Comparison of ENCODE assay signal across 27 cellular contexts in the genomic region with DNA sequence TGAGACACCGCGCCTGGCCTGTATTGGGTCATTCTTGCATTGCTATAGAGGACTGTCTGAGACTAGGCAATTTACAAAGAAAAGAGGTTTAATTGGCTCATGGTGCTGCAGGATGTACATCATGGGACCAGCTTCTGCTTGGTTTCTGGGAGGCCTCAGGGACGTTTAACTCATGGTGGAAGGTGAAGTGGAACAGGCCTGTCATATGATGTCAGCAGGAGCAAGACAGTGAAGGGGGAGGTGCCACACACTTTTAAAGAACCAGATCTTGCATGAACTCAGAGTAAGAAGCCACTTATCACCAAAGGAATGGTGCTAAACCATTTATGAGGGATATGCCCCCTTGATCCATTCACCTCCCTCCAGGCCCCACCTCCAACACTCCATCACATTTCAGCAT. TPM values are rescaled to one million over a fixed set of nuclear protein-coding genes. Genes with fewer than 3 reads are reported as not detected.
A peak's percentile ranks its signal among the peaks of the same experiment; 100 is the strongest.
DNase-seq lines count a peak whose midpoint lies in the region; ATAC-seq lines count a peak whose summit lies in the region.
"Had no signal": no experiment of that assay in that cellular context is flagged by ENCODE, and none has a peak within 500 bp of the region (broad histone marks: within the 10 kb centered on the region; RNA-seq: fewer than 3 reads in every experiment).

No MANE protein-coding gene starts in this region.

- no peak overlapping the region for H4K5ac ChIP-seq in mesendoderm (ENCODE audit: low read length)

- POLR2A ChIA-PET in CD4-positive, alpha-beta memory T cell (lab: Charles Lee; ENCODE audit: partially characterized antibody): interaction anchor here (1.2 to 1.3 kb wide), 2 partner anchors 8 to 13 kb away, joined by 3 to 4 read pairs; no protein-coding TSS in a partner anchor
- POLR2A ChIA-PET in activated CD8-positive, alpha-beta T cell treated with anti-CD3 and anti-CD28 coated beads, Interleukin-2, amount 10 ng/mL, durations not matched to agents 7 days and 5 days (lab: Charles Lee): interaction anchor here (1.1 kb wide), 1 partner anchor 29 kb away, joined by 3 read pairs; no protein-coding TSS in a partner anchor

- H3K4ac ChIP-seq in mesendoderm (ENCODE audit: low read depth, low read length): no peak overlapping the region

- H3K4me3 Mint-ChIP-seq in activated naive CD4-positive, alpha-beta T cell treated with anti-CD3 and anti-CD28 coated beads, Interleukin-2, amount 50 U/mL, for 24 hours: no peak overlapping the region
- no peak overlapping the region for H3K4me3 Mint-ChIP-seq in CD4-positive, alpha-beta memory T cell
- H3K4me3 Mint-ChIP-seq in activated CD8-positive, alpha-beta T cell treated with anti-CD3 and anti-CD28 coated beads, Interleukin-2, amount 10 ng/mL, durations not matched to agents 7 days and 5 days: no peak overlapping the region

- H2AK5ac ChIP-seq in mesendoderm (ENCODE audit: low read length): no peak overlapping the region

- no peak overlapping the region for H2BK15ac ChIP-seq in mesendoderm (replicated peaks; ENCODE audit: low read depth)

- H3K56ac ChIP-seq in mesendoderm (ENCODE audit: low read length): no peak overlapping the region

- H3K27me3 Mint-ChIP-seq in activated naive CD4-positive, alpha-beta T cell treated with anti-CD3 and anti-CD28 coated beads, Interleukin-2, amount 50 U/mL, for 24 hours: no peaks in the 10 kb centered on the region
- no peaks in the 10 kb centered on the region for H3K27me3 Mint-ChIP-seq in CD4-positive, alpha-beta memory T cell
- H3K27me3 Mint-ChIP-seq in activated CD8-positive, alpha-beta T cell treated with anti-CD3 and anti-CD28 coated beads, Interleukin-2, amount 10 ng/mL, durations not matched to agents 7 days and 5 days (ENCODE audit: low read depth): no peaks in the 10 kb centered on the region

- CTCF ChIA-PET in CD4-positive, alpha-beta memory T cell (lab: Charles Lee; ENCODE audit: partially characterized antibody): no interaction called here
- CTCF ChIA-PET in activated CD8-positive, alpha-beta T cell treated with anti-CD3 and anti-CD28 coated beads, Interleukin-2, amount 10 ng/mL, durations not matched to agents 7 days and 5 days (lab: Charles Lee): interaction anchor here (0.6 kb wide), 1 partner anchor 30 kb away, joined by 3 read pairs; no protein-coding TSS in a partner anchor

- no peaks in the 10 kb centered on the region for H3K4me1 ChIP-seq in CD4-positive, alpha-beta memory T cell (ENCODE audit: insufficient read depth, low read length)
- H3K4me1 ChIP-seq in mesendoderm (ENCODE audit: control insufficient read depth, low read depth, low read length): no peaks in the 10 kb centered on the region
- H3K4me1 ChIP-seq: SJCRH30 had no signal

- no peaks in the 10 kb centered on the region for H3K9me3 Mint-ChIP-seq in activated naive CD4-positive, alpha-beta T cell treated with anti-CD3 and anti-CD28 coated beads, Interleukin-2, amount 50 U/mL, for 24 hours
- no peaks in the 10 kb centered on the region for H3K9me3 Mint-ChIP-seq in CD4-positive, alpha-beta memory T cell
- no peaks in the 10 kb centered on the region for H3K9me3 Mint-ChIP-seq in activated CD8-positive, alpha-beta T cell treated with anti-CD3 and anti-CD28 coated beads, Interleukin-2, amount 10 ng/mL, durations not matched to agents 7 days and 5 days (ENCODE audit: insufficient read depth)

- H3K27ac ChIP-seq in CD4-positive, alpha-beta memory T cell (ENCODE audit: low read depth, low read length): no peak overlapping the region
- no peak overlapping the region for H3K27ac ChIP-seq in mesendoderm (ENCODE audit: low read depth, low read length)
- H3K27ac ChIP-seq: A549; BLaER1 treated with 17β-estradiol and CSF1 and Interleukin-3, amounts not matched to agents 10 nM and 100 nM; PC-9; SJCRH30 had no signal

- H3K9me3 ChIP-seq in CD4-positive, alpha-beta memory T cell (ENCODE audit: control insufficient read depth in 1 of 2, low read length in 2 of 2): no peaks in the 10 kb centered on the region
- H3K9me3 ChIP-seq: A549; BLaER1 treated with 17β-estradiol and CSF1 and Interleukin-3, amounts not matched to agents 10 nM and 100 nM; SJCRH30 had no signal

- H3K27ac Mint-ChIP-seq in activated naive CD4-positive, alpha-beta T cell treated with anti-CD3 and anti-CD28 coated beads, Interleukin-2, amount 50 U/mL, for 24 hours: peak overlapping the region; percentile 30
- peak overlapping the region in 4 of 7 donors; percentile 19 to 53 (median 48) for H3K27ac Mint-ChIP-seq in CD4-positive, alpha-beta memory T cell
- H3K27ac Mint-ChIP-seq in activated CD8-positive, alpha-beta T cell treated with anti-CD3 and anti-CD28 coated beads, Interleukin-2, amount 10 ng/mL, durations not matched to agents 7 days and 5 days: peak overlapping the region; percentile 1

- intact Hi-C loops in CD4-positive, alpha-beta memory T cell (cut with micrococcal nuclease): no loop called here

- WGBS in mesendoderm (ENCODE audit: extremely low coverage, insufficient coverage, low lambda C conversion rate): no CpG with 5 or more reads among the region's 3 CpGs

- no peak overlapping the region for H3K4me2 ChIP-seq in mesendoderm (ENCODE audit: low read length)
- H3K4me2 ChIP-seq: A549; BLaER1 treated with 17β-estradiol and CSF1 and Interleukin-3, amounts not matched to agents 10 nM and 100 nM; PC-9 had no signal

- H3K36me3 Mint-ChIP-seq in activated naive CD4-positive, alpha-beta T cell treated with anti-CD3 and anti-CD28 coated beads, Interleukin-2, amount 50 U/mL, for 24 hours: peaks cover 20% of the 10 kb centered on the region
- peaks cover 47 to 74% of the 10 kb centered on the region in 2 donors for H3K36me3 Mint-ChIP-seq in CD4-positive, alpha-beta memory T cell
- peaks cover 75% of the 10 kb centered on the region for H3K36me3 Mint-ChIP-seq in activated CD8-positive, alpha-beta T cell treated with anti-CD3 and anti-CD28 coated beads, Interleukin-2, amount 10 ng/mL, durations not matched to agents 7 days and 5 days (ENCODE audit: low read depth)

- no peak overlapping the region for H3K18ac ChIP-seq in mesendoderm (ENCODE audit: low read length)

- no peak overlapping the region for H2BK5ac ChIP-seq in mesendoderm (ENCODE audit: low read length)

- no peak overlapping the region for H3K9ac ChIP-seq in mesendoderm (ENCODE audit: low read length)
- H3K9ac ChIP-seq: BLaER1 treated with 17β-estradiol and CSF1 and Interleukin-3, amounts not matched to agents 10 nM and 100 nM had no signal

- peaks cover 36% of the 10 kb centered on the region for H3K36me3 ChIP-seq in CD4-positive, alpha-beta memory T cell (ENCODE audit: insufficient read depth, low read length)
- no peaks in the 10 kb centered on the region for H3K36me3 ChIP-seq in mesendoderm (ENCODE audit: control insufficient read depth, insufficient read depth, low read length)

- no peak overlapping the region for H2BK120ac ChIP-seq in mesendoderm (ENCODE audit: low read depth, low read length)

- H3K4me1 Mint-ChIP-seq in activated naive CD4-positive, alpha-beta T cell treated with anti-CD3 and anti-CD28 coated beads, Interleukin-2, amount 50 U/mL, for 24 hours: peaks cover 17% of the 10 kb centered on the region
- peaks cover 11 to 35% (median 13%) of the 10 kb centered on the region in 4 donors for H3K4me1 Mint-ChIP-seq in CD4-positive, alpha-beta memory T cell
- H3K4me1 Mint-ChIP-seq in activated CD8-positive, alpha-beta T cell treated with anti-CD3 and anti-CD28 coated beads, Interleukin-2, amount 10 ng/mL, durations not matched to agents 7 days and 5 days (ENCODE audit: low read depth): peaks cover 8% of the 10 kb centered on the region

- DNase-seq in activated naive CD4-positive, alpha-beta T cell treated with Interleukin-2 at 50 U/mL for 16 hours: no peak
- no peak for DNase-seq in CD4-positive, alpha-beta memory T cell
- no peak for DNase-seq in activated CD8-positive, alpha-beta T cell treated with anti-CD3 and anti-CD28 coated beads, Interleukin-2, amount 10 ng/mL, durations not matched to agents 7 days and 5 days
- peak; percentile 41 for DNase-seq in mesendoderm
- no peak for DNase-seq in NCI-H2107 treated with DMSO at 0.1 percent for 48 hours (lab: John Stamatoyannopoulos, UW; ENCODE audit: unreplicated experiment)
- DNase-seq in NCI-H2227 treated with DMSO at 0.1 percent for 48 hours (lab: John Stamatoyannopoulos, UW): no peak
- DNase-seq: AML-193; Calu3; DMS79 treated with DMSO at 0.1 percent for 48 hours; IMR-90; NCI-H1092; NCI-H1417 treated with DMSO at 0.1 percent for 48 hours; NCI-H1694 treated with DMSO at 0.1 percent for 48 hours; NCI-H2081; NCI-H2171 treated with DMSO at 0.1 percent for 48 hours; NCI-H524; NCI-H748 treated with DMSO at 0.1 percent for 48 hours; NK-92 treated with Interleukin-12 subunit alpha and Interleukin-12 subunit beta, amount 100 ng/mL, for 24 hours; PC-9; SJCRH30 had no signal

- no peak overlapping the region for H3K4me3 ChIP-seq in CD4-positive, alpha-beta memory T cell (ENCODE audit: low read length in 2 of 2)
- no peak overlapping the region for H3K4me3 ChIP-seq in mesendoderm (ENCODE audit: low read length)
- H3K4me3 ChIP-seq: A549; BLaER1 treated with 17β-estradiol and CSF1 and Interleukin-3, amounts not matched to agents 10 nM and 100 nM; PC-9; SJCRH30 had no signal

- no peaks in the 10 kb centered on the region for H3K27me3 ChIP-seq in CD4-positive, alpha-beta memory T cell (ENCODE audit: insufficient read depth, low read length)
- H3K27me3 ChIP-seq in mesendoderm (ENCODE audit: insufficient read depth, low read length, poor library complexity): no peaks in the 10 kb centered on the region
- H3K27me3 ChIP-seq: BLaER1 treated with 17β-estradiol and CSF1 and Interleukin-3, amounts not matched to agents 10 nM and 100 nM; SJCRH30 had no signal

- H3K79me1 ChIP-seq in mesendoderm (ENCODE audit: low read length): no peaks in the 10 kb centered on the region

- no peak overlapping the region for H4K8ac ChIP-seq in mesendoderm (ENCODE audit: low read depth, low read length)

- H3K23ac ChIP-seq in mesendoderm (ENCODE audit: low read length): no peak overlapping the region

- H3K79me2 ChIP-seq in mesendoderm (ENCODE audit: control insufficient read depth, insufficient read depth, low read length): no peaks in the 10 kb centered on the region

- ATAC-seq in activated CD8-positive, alpha-beta T cell treated with anti-CD3 and anti-CD28 coated beads, Interleukin-2, amount 10 ng/mL, durations not matched to agents 7 days and 5 days: no peak
- ATAC-seq in GM21390 (IDR thresholded peaks at IDR 0.05; ENCODE audit: unreplicated experiment): no peak
- ATAC-seq: A549, HCT116, Right ventricle myocardium inferior, SK-N-SH treated with all-trans-retinoic acid at 6 μM for 48 hours had no signal

RNA-seq across cellular contexts. Expression of gene CARD8, which starts 18.7 kb away (rescaled TPM):
- 100 to 1,000 TPM; 310 to 316 TPM for total RNA-seq in CD4-positive, alpha-beta memory T cell
- polyA plus RNA-seq in CD4-positive, alpha-beta memory T cell: 10 to 100 TPM; 74.9 to 90.5 TPM
- 100 to 1,000 TPM; 180 to 185 TPM for total RNA-seq in activated CD8-positive, alpha-beta T cell treated with anti-CD3 and anti-CD28 coated beads, Interleukin-2, amount 10 ng/mL, durations not matched to agents 7 days and 5 days
- 15.9 TPM for polyA plus RNA-seq in mesendoderm (2013, experiment 1 of 2)
- polyA plus RNA-seq in mesendoderm (2013, experiment 2 of 2): 14.8 TPM

RNA-seq across cellular contexts. Expression of gene ZNF114, which starts 32.8 kb away (rescaled TPM):
- under 1 TPM in 1 of 2 experiments, not detected in 1; 0.36 TPM for total RNA-seq in CD4-positive, alpha-beta memory T cell
- not detected for polyA plus RNA-seq in CD4-positive, alpha-beta memory T cell
- total RNA-seq in activated CD8-positive, alpha-beta T cell treated with anti-CD3 and anti-CD28 coated beads, Interleukin-2, amount 10 ng/mL, durations not matched to agents 7 days and 5 days: under 1 TPM; 0.44 to 0.45 TPM
- 8.1 TPM for polyA plus RNA-seq in mesendoderm (2013, experiment 1 of 2)
- 8.1 TPM for polyA plus RNA-seq in mesendoderm (2013, experiment 2 of 2)
